12 cellular contexts compared by ENCODE assay signal in genomic region chr13:50358221-50358620, GRCh38.
DNase-seq lines count a peak whose midpoint lies in the region; ATAC-seq, FAIRE-seq and TF ChIP-seq lines count a peak whose summit lies in the region.
"Had no signal": no experiment of that assay in that cellular context is flagged by ENCODE, and none has a peak within 500 bp of the region (broad histone marks: within the 10 kb centered on the region; RNA-seq: fewer than 3 reads in every experiment).

No MANE protein-coding gene starts in this region.

- H3K27me3 ChIP-seq in psoas muscle (ENCODE audit: insufficient read depth in 3 of 3, low read length in 2 of 3), result no peaks in the 10 kb centered on the region

- H3K9me3 ChIP-seq in psoas muscle, result no peaks in the 10 kb centered on the region

- ATAC-seq in psoas muscle (peak in 3 of 4 donors; percentile 15 to 24 (median 24)), HG03097 (IDR thresholded peaks at IDR 0.05; ENCODE audit: low FRiP score, unreplicated experiment) (no peak), HG02884 (IDR thresholded peaks at IDR 0.05; ENCODE audit: unreplicated experiment) (no peak)
- ATAC-seq: activated CD4-positive, alpha-beta T cell treated with anti-CD3 and anti-CD28 coated beads for 36 hours; naive thymus-derived CD8-positive, alpha-beta T cell had no signal

- intact Hi-C loops in psoas muscle (cut with DNase I), result no loop called here

- peaks cover 9% of the 10 kb centered on the region for H3K4me1 ChIP-seq in psoas muscle

- peak overlapping the region; percentile 23 for H3K27ac ChIP-seq in psoas muscle

- DNase-seq in GM12892 (ENCODE audit: insufficient read length) (no peak), RPMI8226 (peak; percentile 58), fibroblast of the aortic adventitia (ENCODE audit: low read depth) (peak; percentile 28), psoas muscle (no peak), AG20443 (ENCODE audit: low spot score) (no peak), GM13977 (ENCODE audit: low spot score) (no peak)
- DNase-seq: activated CD4-positive, alpha-beta T cell treated with anti-CD3 and anti-CD28 coated beads for 36 hours; DMS79; naive thymus-derived CD8-positive, alpha-beta T cell had no signal

- FAIRE-seq in GM12892 (lab: Jason Lieb, UNC), result peak; percentile 21
- FAIRE-seq: frontal cortex had no signal

- H3K4me3 ChIP-seq in fibroblast of the aortic adventitia (ENCODE audit: low read depth, low read length), result no peak overlapping the region
- H3K4me3 ChIP-seq in psoas muscle, result no peak overlapping the region

- TF ChIP-seq POLR2A in GM12892 (IDR thresholded peaks at IDR 0.05; ENCODE audit: low read depth, low read length), result no peak

- in situ Hi-C loops in GM13977 (cut with MboI; ENCODE audit: low pct_unique_long_range_greater_than_20kb, low sequenced_read_pairs, unreplicated experiment), result no loop called here

- H3K36me3 ChIP-seq in psoas muscle (ENCODE audit: insufficient read depth in 1 of 2, low read depth in 1 of 2), result no peaks in the 10 kb centered on the region

- no peak for TF ChIP-seq CTCF in fibroblast of the aortic adventitia (IDR thresholded peaks at IDR 0.05; ENCODE audit: insufficient read depth, low read length)
- TF ChIP-seq CTCF in psoas muscle (IDR thresholded peaks at IDR 0.05), result no peak
- no peak for TF ChIP-seq CTCF in GM13977 (IDR thresholded peaks at IDR 0.05; ENCODE audit: extremely low read depth, insufficient read depth, missing control alignments)

Comparison
In these comparisons a context has a peak if more than half of its experiments do, and no peak if none do; other contexts are left out.
1. DNase-seq: peak in RPMI8226 (single experiment) and fibroblast of the aortic adventitia (single experiment); none in GM12892 (single experiment), psoas muscle (0 of 2), AG20443 (single experiment) and GM13977 (single experiment).
2. ATAC-seq: peak in psoas muscle (3 of 4); none in HG03097 (single experiment) and HG02884 (single experiment).